8 cellular contexts compared by ENCODE assay signal in genomic region chr6:169654590-169655391, GRCh38. TPM values are rescaled to one million over a fixed set of nuclear protein-coding genes. Genes with fewer than 3 reads are reported as not detected.
DNase-seq lines count a peak whose midpoint lies in the region; ATAC-seq and TF ChIP-seq lines count a peak whose summit lies in the region.

No MANE protein-coding gene starts in this region.

- peak; percentile 74 for DNase-seq in GM10266 (ENCODE audit: extremely low spot score)
- peak; percentile 77 for DNase-seq in NCI-H748 (lab: John Stamatoyannopoulos, UW; ENCODE audit: unreplicated experiment)
- peak; percentile 70 for DNase-seq in activated effector memory CD4-positive, alpha-beta T cell treated with Interleukin-2 at 50 U/mL for 16 hours
- peak; percentile 74 for DNase-seq in fibroblast of the aortic adventitia (ENCODE audit: low read depth)
- peak in 4 of 5 donors; percentile 72 to 86 (median 78) for DNase-seq in ovary
- peak; percentile 8 for DNase-seq in thoracic aorta (ENCODE audit: low spot score)
- no peak for DNase-seq in SIG-M5 (lab: John Stamatoyannopoulos, UW)

- H3K4me3 ChIP-seq in fibroblast of the aortic adventitia (ENCODE audit: low read depth, low read length): peak overlapping the region; percentile 70
- H3K4me3 ChIP-seq in ovary: peak overlapping the region; percentile 46
- peak overlapping the region; percentile 77 for H3K4me3 ChIP-seq in thoracic aorta

- intact Hi-C loops in ovary (cut with DNase I): no loop called here

- peak overlapping the region in 1 of 2 donors; percentile 54 for H3K27ac ChIP-seq in ovary
- H3K27ac ChIP-seq in thoracic aorta: peak overlapping the region; percentile 54 to 69

- H3K36me3 ChIP-seq in ovary (no peaks in the 10 kb centered on the region), thoracic aorta (peaks cover 3% of the 10 kb centered on the region)

- WGBS in ovary, 3 donors: 46 to 49% (median 46%) methylated on average over 47 of the region's 47 CpGs

- ATAC-seq in HG02759 (IDR thresholded peaks at IDR 0.05; ENCODE audit: unreplicated experiment) (peak; percentile 95), thoracic aorta (ENCODE audit: insufficient number of reproducible peaks, low FRiP score, low read depth) (peak; percentile 65)

- H3K27me3 ChIP-seq in ovary (no peaks in the 10 kb centered on the region), thoracic aorta (replicated peaks; ENCODE audit: insufficient read depth) (no peaks in the 10 kb centered on the region)

- no peaks in the 10 kb centered on the region for H3K9me3 ChIP-seq in ovary
- H3K9me3 ChIP-seq in thoracic aorta: no peaks in the 10 kb centered on the region

- TF ChIP-seq CTCF in GM10266 (IDR thresholded peaks at IDR 0.05; ENCODE audit: control insufficient read depth, insufficient read depth, low read depth, missing control alignments): peak; percentile 34
- TF ChIP-seq CTCF in fibroblast of the aortic adventitia (IDR thresholded peaks at IDR 0.05; ENCODE audit: insufficient read depth, low read length): peak; percentile 48
- peak in 2 of 3 donors; percentile 24 to 35 for TF ChIP-seq CTCF in ovary (IDR thresholded peaks at IDR 0.05)
- peak; percentile 10 for TF ChIP-seq CTCF in thoracic aorta (IDR thresholded peaks at IDR 0.05)

- H3K4me1 ChIP-seq in ovary (ENCODE audit: insufficient read depth): peaks cover 3% of the 10 kb centered on the region
- H3K4me1 ChIP-seq in thoracic aorta (ENCODE audit: control insufficient read depth in 1 of 2, low read depth in 2 of 2): no peaks in the 10 kb centered on the region

- TF ChIP-seq POLR2A in ovary (IDR thresholded peaks at IDR 0.05): peak; percentile 20

- TF ChIP-seq EP300 in ovary (IDR thresholded peaks at IDR 0.05): no peak

RNA-seq across cellular contexts. Expression of gene WDR27, which starts 47.0 kb away (rescaled TPM):
- total RNA-seq in fibroblast of the aortic adventitia (ENCODE audit: low replicate concordance) (19.9 and 36.8 TPM in 2 replicates), ovary (10 to 100 TPM; 35.1 to 53.4 (median 40.7) TPM), thoracic aorta (10 to 100 TPM; 22.5 to 48.2 TPM)
- polyA plus RNA-seq in ovary: 10 to 100 TPM; 16.6 to 23.0 TPM

RNA-seq across cellular contexts. Expression of gene C6orf120, which starts 47.1 kb away (rescaled TPM):
- total RNA-seq in fibroblast of the aortic adventitia (ENCODE audit: low replicate concordance) (47.2 and 57.1 TPM in 2 replicates), ovary (10 to 100 TPM; 22.9 to 32.7 (median 27.9) TPM), thoracic aorta (10 to 100 TPM; 30.0 to 37.5 TPM)
- polyA plus RNA-seq in ovary: 10 to 100 TPM; 13.3 to 16.6 TPM
